23 cellular contexts compared by ENCODE assay signal in the genomic region with DNA sequence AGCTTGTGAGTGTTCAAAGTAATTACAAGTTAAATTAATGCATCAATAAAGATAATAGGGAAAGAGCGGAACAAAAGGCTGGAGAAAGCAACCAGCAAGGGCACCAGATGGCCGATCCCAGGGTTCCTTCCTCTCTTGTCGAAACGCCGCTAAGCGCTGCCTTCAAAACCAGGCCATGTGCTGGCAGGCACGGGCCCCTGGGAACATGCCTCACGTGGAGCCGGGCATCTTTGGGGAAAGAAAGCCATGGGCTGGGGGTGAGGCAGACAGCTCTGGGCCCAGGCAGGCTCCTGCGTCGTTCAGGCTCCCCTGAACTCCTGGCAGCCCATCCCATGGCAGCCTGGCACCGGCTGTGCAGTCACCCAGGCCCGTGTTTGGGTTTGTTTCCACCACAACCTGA.
DNase-seq lines count a peak whose midpoint lies in the region; FAIRE-seq and TF ChIP-seq lines count a peak whose summit lies in the region.
"Had no signal": no experiment of that assay in that cellular context is flagged by ENCODE, and none has a peak within 500 bp of the region (broad histone marks: within the 10 kb centered on the region; RNA-seq: fewer than 3 reads in every experiment).

No MANE protein-coding gene starts in this region.

- peak; percentile 20 to 62 for DNase-seq in NCI-H524 (lab: John Stamatoyannopoulos, UW)
- DNase-seq in NCI-H524 treated with DMSO at 0.1 percent for 48 hours (lab: John Stamatoyannopoulos, UW) = no peak
- DNase-seq in D341Med (ENCODE audit: low spot score) = peak; percentile 59
- peak; percentile 90 for DNase-seq in NCI-H69 (lab: John Stamatoyannopoulos, UW)
- no peak for DNase-seq in glutamatergic neuron
- no peak for DNase-seq in activated gamma-delta T cell treated with Interleukin-2 at 50 U/mL for 16 hours
- DNase-seq in HT-29 (ENCODE audit: low spot score) = no peak
- DNase-seq in GM12892 (ENCODE audit: insufficient read length) = no peak
- DNase-seq: 8988T; CD4-positive, alpha-beta memory T cell; H7; HFFc6; Karpas-422; NCI-H1048; NCI-H1436; NCI-H2029 treated with DMSO at 0.1 percent for 48 hours; NCI-H2227 treated with DMSO at 0.1 percent for 48 hours; NCI-H526; OCI-M1; SIG-M5; T-cell had no signal

- H3K9me3 Mint-ChIP-seq in glutamatergic neuron (ENCODE audit: unreplicated experiment) = peaks cover 54% of the 10 kb centered on the region
- H3K9me3 Mint-ChIP-seq: CD4-positive, alpha-beta memory T cell; HFFc6; IgD-negative memory B cell; T-cell had no signal

- peaks cover 43% of the 10 kb centered on the region for H3K4me1 Mint-ChIP-seq in glutamatergic neuron (ENCODE audit: low read depth, unreplicated experiment)
- H3K4me1 Mint-ChIP-seq: CD4-positive, alpha-beta memory T cell had no signal

- no peak for TF ChIP-seq POLR2A in GM12892 (IDR thresholded peaks at IDR 0.05; ENCODE audit: low read depth, low read length)

- H3K36me3 Mint-ChIP-seq in glutamatergic neuron (ENCODE audit: unreplicated experiment) = peaks cover 11% of the 10 kb centered on the region
- H3K36me3 Mint-ChIP-seq: CD4-positive, alpha-beta memory T cell; T-cell had no signal

- FAIRE-seq in GM12892 (lab: Jason Lieb, UNC) = no peak

- peak overlapping the region; percentile 40 for H3K27ac Mint-ChIP-seq in glutamatergic neuron (ENCODE audit: unreplicated experiment)
- H3K27ac Mint-ChIP-seq: B cell; CD4-positive, alpha-beta memory T cell; HFFc6; T-cell had no signal

- peaks cover 48% of the 10 kb centered on the region for H3K27me3 Mint-ChIP-seq in glutamatergic neuron (ENCODE audit: unreplicated experiment)
- H3K27me3 Mint-ChIP-seq: B cell; CD4-positive, alpha-beta memory T cell; IgD-negative memory B cell had no signal

- no peak overlapping the region for H3K4me3 Mint-ChIP-seq in glutamatergic neuron (ENCODE audit: unreplicated experiment)
- H3K4me3 Mint-ChIP-seq: B cell; CD4-positive, alpha-beta memory T cell; HFFc6; IgD-negative memory B cell; T-cell had no signal

- no peak for TF ChIP-seq CTCF in glutamatergic neuron (IDR thresholded peaks at IDR 0.05; ENCODE audit: partially characterized antibody, unreplicated experiment)

Comparison
In these comparisons a context has a peak if more than half of its experiments do, and no peak if none do; other contexts are left out.
1. DNase-seq: peak in NCI-H524 (2 of 2), D341Med (single experiment) and NCI-H69 (single experiment); none in NCI-H524 treated with DMSO at 0.1 percent for 48 hours (single experiment), glutamatergic neuron (single experiment), activated gamma-delta T cell treated with Interleukin-2 at 50 U/mL for 16 hours (single experiment), HT-29 (single experiment) and GM12892 (single experiment).